7 cellular contexts compared by ENCODE assay signal in genomic region chr10:72273410-72274212, GRCh38. TPM values are rescaled to one million over a fixed set of nuclear protein-coding genes. Genes with fewer than 3 reads are reported as not detected.
A peak's percentile ranks its signal among the peaks of the same experiment; 100 is the strongest.
DNase-seq lines count a peak whose midpoint lies in the region; ATAC-seq and TF ChIP-seq lines count a peak whose summit lies in the region.

DDIT4 (plus strand) TSS chr10:72273924; CDS start chr10:72274217, 293 bp downstream.

- peaks cover 36% of the 10 kb centered on the region for H3K4me1 ChIP-seq in hepatocyte (ENCODE audit: insufficient read depth)

- WGBS in hepatocyte (ENCODE audit: low lambda C conversion rate, missing lambda C conversion rate): 0% methylated on average over 64 of the region's 67 CpGs

- no peaks in the 10 kb centered on the region for H3K9me3 ChIP-seq in hepatocyte (ENCODE audit: low read depth)

- peak within 1 kb of the TSS; percentile 16 for H2AFZ ChIP-seq in hepatocyte

- H3K9me2 ChIP-seq in hepatocyte (replicated peaks; ENCODE audit: insufficient read depth): no peaks in the 10 kb centered on the region

- H3K4me3 ChIP-seq in hepatocyte: peak within 1 kb of the TSS; percentile 78

- H4K20me1 ChIP-seq in hepatocyte (ENCODE audit: insufficient read depth, poor library complexity, severe bottlenecking): peaks cover 23% of the 10 kb centered on the region

- H3K36me3 ChIP-seq in hepatocyte (replicated peaks; ENCODE audit: insufficient read depth, low read depth): peaks cover 3% of the 10 kb centered on the region

- peak within 1 kb of the TSS; percentile 94 for H3K27ac ChIP-seq in hepatocyte

- H3K79me2 ChIP-seq in hepatocyte: peaks cover 24% of the 10 kb centered on the region

- peak within 1 kb of the TSS; percentile 92 for H3K4me2 ChIP-seq in hepatocyte

- H3K27me3 ChIP-seq in hepatocyte: no peaks in the 10 kb centered on the region

- ATAC-seq in GM18508 (IDR thresholded peaks at IDR 0.05; ENCODE audit: insufficient read depth, unreplicated experiment) (peak; percentile 62), HG03025 (IDR thresholded peaks at IDR 0.05; ENCODE audit: low FRiP score, unreplicated experiment) (peak; percentile 86)

- no peak for TF ChIP-seq CTCF in hepatocyte (IDR thresholded peaks at IDR 0.05; ENCODE audit: poor library complexity)

- peak; percentile 96 to 97 for DNase-seq in NCI-H2081 (lab: John Stamatoyannopoulos, UW)
- peak; percentile 99 for DNase-seq in T1000 (lab: John Stamatoyannopoulos, UW)
- peak; percentile 100 for DNase-seq in astrocyte of the hippocampus (ENCODE audit: low read depth, low spot score)
- peak; percentile 100 for DNase-seq in hepatocyte (ENCODE audit: low spot score)
- peak; percentile 98 for DNase-seq in retina

RNA-seq across cellular contexts. Expression of gene DDIT4, which starts in this region (rescaled TPM):
- 162 and 165 TPM in 2 replicates for total RNA-seq in hepatocyte
- polyA plus RNA-seq in hepatocyte: 189 and 235 TPM in 2 replicates

Comparison
In these comparisons a context has a peak if more than half of its experiments do, and no peak if none do; other contexts are left out.
1. Peak in every context shown above with its lines: DNase-seq, ATAC-seq, H3K4me3 ChIP-seq and H3K27ac ChIP-seq.